17 cellular contexts compared by ENCODE assay signal in the genomic region with DNA sequence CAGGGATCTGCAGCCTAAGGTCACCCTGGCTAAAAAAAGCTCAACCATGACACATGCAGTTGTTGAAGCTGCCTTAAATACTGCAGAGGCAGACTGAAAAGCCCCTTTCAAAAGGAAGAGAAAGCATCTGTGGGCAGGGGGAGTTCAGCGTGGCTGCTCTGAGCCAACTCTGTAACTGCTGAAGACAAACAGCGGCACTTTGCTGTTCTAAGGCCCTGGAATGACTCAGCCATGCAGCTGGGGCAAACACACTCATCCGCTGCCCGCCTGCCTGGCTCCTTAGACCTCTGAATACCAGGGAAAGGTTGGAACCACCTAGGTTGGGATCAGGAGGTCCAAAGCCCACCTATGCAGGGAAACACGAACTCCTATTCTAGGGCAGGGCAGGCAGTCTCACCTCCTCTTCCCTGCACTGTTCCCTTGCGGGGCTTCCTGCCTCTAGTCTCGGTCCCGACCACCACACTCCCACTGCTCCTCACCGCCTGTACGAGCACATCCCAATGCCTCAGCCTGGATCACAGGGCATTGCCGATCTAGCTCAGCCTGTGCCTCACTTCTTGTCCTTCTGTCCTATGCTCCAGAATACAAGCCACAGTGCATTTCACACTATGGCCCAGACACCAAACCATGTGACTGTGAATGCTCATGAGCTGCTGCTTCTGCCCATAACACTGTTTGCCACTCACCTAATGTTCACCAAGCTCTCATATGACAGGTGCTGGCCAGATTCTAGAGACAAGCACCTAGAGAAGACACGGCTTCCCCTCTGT. TPM values are rescaled to one million over a fixed set of nuclear protein-coding genes. Genes with fewer than 3 reads are reported as not detected.
DNase-seq lines count a peak whose midpoint lies in the region; ATAC-seq and TF ChIP-seq lines count a peak whose summit lies in the region.
"Had no signal": no experiment of that assay in that cellular context is flagged by ENCODE, and none has a peak within 500 bp of the region (broad histone marks: within the 10 kb centered on the region; RNA-seq: fewer than 3 reads in every experiment).

No MANE protein-coding gene starts in this region.

- H3F3A ChIP-seq in PC-9 (ENCODE audit: insufficient read depth, low read depth): no peaks in the 10 kb centered on the region

- ATAC-seq in HG03432 (IDR thresholded peaks at IDR 0.05; ENCODE audit: unreplicated experiment): peak; percentile 56
- ATAC-seq in heart right ventricle: peak in 5 of 8 donors; percentile 4 to 46 (median 18)

- 91 to 92% methylated on average over 12 of the region's 12 CpGs for WGBS in heart right ventricle, 2 donors

- POLR2A ChIA-PET in PC-9 (lab: Charles Lee; ENCODE audit: unreplicated experiment): no interaction called here

- H3K79me2 ChIP-seq in osteoblast (ENCODE audit: insufficient read depth, low read length): no peaks in the 10 kb centered on the region
- H3K79me2 ChIP-seq in PC-9 (ENCODE audit: low read depth): no peaks in the 10 kb centered on the region

- H3K9me2 ChIP-seq in PC-9 (ENCODE audit: insufficient read depth): no peaks in the 10 kb centered on the region

- H2AFZ ChIP-seq in osteoblast (ENCODE audit: low read length): no peak overlapping the region
- no peak overlapping the region for H2AFZ ChIP-seq in PC-9

- H3K9me3 ChIP-seq in heart right ventricle (no peaks in the 10 kb centered on the region), osteoblast (ENCODE audit: low read depth, low read length) (no peaks in the 10 kb centered on the region), PC-9 (ENCODE audit: insufficient read depth, low read depth) (no peaks in the 10 kb centered on the region)
- H3K9me3 ChIP-seq: ovary, stomach had no signal

- TF ChIP-seq CTCF in GM12865 (IDR thresholded peaks at IDR 0.05; ENCODE audit: insufficient read depth, low read depth, low read length, missing control alignments) (no peak), heart right ventricle (IDR thresholded peaks at IDR 0.05) (no peak), osteoblast (IDR thresholded peaks at IDR 0.05; ENCODE audit: extremely low read depth, low read depth, low read length) (no peak), PC-9 (conservative IDR thresholded peaks at IDR 0.05) (no peak)

- peak overlapping the region in 8 of 10 donors; percentile 47 to 84 (median 62) for H3K27ac ChIP-seq in heart right ventricle
- no peak overlapping the region for H3K27ac ChIP-seq in osteoblast (ENCODE audit: low read depth, low read length)
- no peak overlapping the region for H3K27ac ChIP-seq in PC-9
- H3K27ac ChIP-seq: ovary had no signal

- intact Hi-C loops in heart right ventricle (cut with DNase I) (loop anchor here in 2 of 10 donors (5.0 to 10.0 kb wide), 2 partner anchors 53 to 69 kb away; a partner anchor contains a TSS), PC-9 (cut with micrococcal nuclease; ENCODE audit: unreplicated experiment) (no loop called here)

- DNase-seq in GM12865 (ENCODE audit: low read depth) (peak; percentile 15), heart right ventricle (no peak), osteoblast (ENCODE audit: insufficient read length, low spot score, missing footprints) (peak; percentile 50), DMS 273 (lab: John Stamatoyannopoulos, UW; ENCODE audit: unreplicated experiment) (no peak), PC-9 (no peak), HT-29 (ENCODE audit: low spot score) (no peak)
- DNase-seq in activated CD4-positive, alpha-beta T cell treated with anti-CD3 and anti-CD28 coated beads, Interleukin-2, amount 50 U/mL, for 1 hour: no peak
- DNase-seq: activated CD4-positive, alpha-beta memory T cell treated with anti-CD3 and anti-CD28 coated beads, Interleukin-2, amount 10 ng/mL, durations not matched to agents 7 days and 5 days; COR-L47; NCI-H2081 treated with DMSO at 0.1 percent for 48 hours; NCI-H526 treated with DMSO at 0.1 percent for 48 hours; ovary; stimulated activated CD4-positive, alpha-beta T cell treated with anti-CD3 and anti-CD28 coated beads, Interleukin-12 subunit alpha, Interleukin-12 subunit beta, amount 100 ng/mL, for 4 hours; stomach had no signal

- no peak overlapping the region for H3K4me2 ChIP-seq in osteoblast (ENCODE audit: insufficient read depth, low read length)
- H3K4me2 ChIP-seq in PC-9: no peak overlapping the region

- no TSS peak for BruUV-seq in PC-9 (replicated peaks; lab: Mats Ljungman, UMichigan)

- CTCF ChIA-PET in PC-9 (lab: Charles Lee): no interaction called here

- H3K27me3 ChIP-seq in heart right ventricle: no peaks in the 10 kb centered on the region
- H3K27me3 ChIP-seq in osteoblast (ENCODE audit: insufficient read depth, low read length): no peaks in the 10 kb centered on the region
- H3K27me3 ChIP-seq in PC-9 (ENCODE audit: insufficient read depth, low read depth): no peaks in the 10 kb centered on the region
- H3K27me3 ChIP-seq: ovary, stomach had no signal

- H3K36me3 ChIP-seq in heart right ventricle (peaks cover 0 to 56% (median 6%) of the 10 kb centered on the region in 9 donors), osteoblast (ENCODE audit: insufficient read depth, low read length) (peaks cover 5% of the 10 kb centered on the region), PC-9 (ENCODE audit: low read depth) (no peaks in the 10 kb centered on the region)
- H3K36me3 ChIP-seq: ovary had no signal

- H3K4me3 ChIP-seq in GM12865 (ENCODE audit: low read depth, low read length) (no peak overlapping the region), heart right ventricle (no peak overlapping the region), osteoblast (ENCODE audit: insufficient read depth, low read length) (no peak overlapping the region), PC-9 (no peak overlapping the region)
- H3K4me3 ChIP-seq: ovary, stomach had no signal

- H4K20me1 ChIP-seq in osteoblast (ENCODE audit: insufficient read depth, low read length) (peaks cover 4% of the 10 kb centered on the region), PC-9 (ENCODE audit: insufficient read depth) (no peaks in the 10 kb centered on the region)

- H3K4me1 ChIP-seq in heart right ventricle (peaks cover 21 to 69% (median 51%) of the 10 kb centered on the region in 9 donors), osteoblast (ENCODE audit: insufficient read depth, low read length) (peaks cover 4% of the 10 kb centered on the region), PC-9 (replicated peaks; ENCODE audit: insufficient read depth) (no peaks in the 10 kb centered on the region)

RNA-seq across cellular contexts. Expression of a gene that starts 6.6 kb away (rescaled TPM):
- 10 to 100 TPM; 13.0 to 91.1 (median 37.5) TPM for total RNA-seq in heart right ventricle
- polyA plus RNA-seq in heart right ventricle: 100 to 1,000 TPM in 1 of 2 donors, 10 to 100 TPM in 1; 59.6 to 182 TPM
- total RNA-seq in osteoblast: 1.4 TPM in 1 of 2 replicates, not detected in the other
- total RNA-seq in PC-9 (2021): 1.8 TPM in 1 of 2 replicates, not detected in the other
- not detected in 2 replicates for total RNA-seq in HT-29 (2014; rRNA removed; shearing (Covaris generic))
- total RNA-seq: MCF 10A had no signal

RNA-seq across cellular contexts. Expression of a gene that starts 10.9 kb away (rescaled TPM):
- total RNA-seq in heart right ventricle (1 to 10 TPM; 2.3 to 9.3 (median 4.3) TPM), osteoblast (2.5 and 3.5 TPM in 2 replicates), PC-9 (2021) (2.5 and 3.2 TPM in 2 replicates)
- 10 to 100 TPM in 1 of 2 donors, 1 to 10 TPM in 1; 1.5 to 17.9 TPM for polyA plus RNA-seq in heart right ventricle
- total RNA-seq in HT-29 (2014; rRNA removed; shearing (Covaris generic)): 0.08 TPM in 1 of 2 replicates, not detected in the other

RNA-seq across cellular contexts. Expression of a gene that starts 46.8 kb away (rescaled TPM):
- total RNA-seq in heart right ventricle: under 1 TPM; 0.13 to 0.97 (median 0.41) TPM
- 1 to 10 TPM; 1.0 to 1.3 TPM for polyA plus RNA-seq in heart right ventricle
- total RNA-seq in osteoblast: under 0.01 TPM in 1 of 2 replicates, not detected in the other
- not detected in 2 replicates for total RNA-seq in PC-9 (2021)
- total RNA-seq in HT-29 (2014; rRNA removed; shearing (Covaris generic)): not detected in 2 replicates
- total RNA-seq: activated CD4-positive, alpha-beta memory T cell treated with anti-CD3 and anti-CD28 coated beads, Interleukin-2, amount 10 ng/mL, durations not matched to agents 7 days and 5 days; glomerular endothelial cell; MCF 10A had no signal

RNA-seq across cellular contexts. Expression of a gene that starts 56.0 kb away (rescaled TPM):
- total RNA-seq in heart right ventricle (1 to 10 TPM; 4.0 to 9.7 (median 7.3) TPM), osteoblast (11.5 and 18.5 TPM in 2 replicates), PC-9 (2021) (16.8 and 19.7 TPM in 2 replicates)
- polyA plus RNA-seq in heart right ventricle: 1 to 10 TPM; 4.4 to 7.2 TPM
- 5.1 and 8.4 TPM in 2 replicates for total RNA-seq in HT-29 (2014; rRNA removed; shearing (Covaris generic))

Comparison
In these comparisons a context has a peak if more than half of its experiments do, and no peak if none do; other contexts are left out.
1. DNase-seq: peak in GM12865 (single experiment) and osteoblast (single experiment); none in heart right ventricle (0 of 2), DMS 273 (single experiment), PC-9 (0 of 2), HT-29 (single experiment) and activated CD4-positive, alpha-beta T cell treated with anti-CD3 and anti-CD28 coated beads, Interleukin-2, amount 50 U/mL, for 1 hour (single experiment).
2. H3K27ac ChIP-seq: peak in heart right ventricle (8 of 10); none in osteoblast (single experiment) and PC-9 (single experiment).